Comparison of ENCODE assay signal across 25 cellular contexts in genomic region chr7:28802450-28802849, GRCh38.
DNase-seq lines count a peak whose midpoint lies in the region; ATAC-seq, FAIRE-seq and TF ChIP-seq lines count a peak whose summit lies in the region.
"Had no signal": no experiment of that assay in that cellular context is flagged by ENCODE, and none has a peak within 500 bp of the region (broad histone marks: within the 10 kb centered on the region; RNA-seq: fewer than 3 reads in every experiment).

No MANE protein-coding gene starts in this region.

- no peak overlapping the region for H3K27ac Mint-ChIP-seq in astrocyte (ENCODE audit: unreplicated experiment)
- H3K27ac Mint-ChIP-seq: CD14-positive monocyte had no signal

- TF ChIP-seq EP300 in A549 (IDR thresholded peaks at IDR 0.05) = no peak
- no peak for TF ChIP-seq EP300 in tibial nerve (IDR thresholded peaks at IDR 0.05)

- ATAC-seq in A549 (no peak), GM18867 (IDR thresholded peaks at IDR 0.05; ENCODE audit: unreplicated experiment) (no peak)
- ATAC-seq: PC-3 had no signal

- H3K9me3 ChIP-seq in A549 (no peaks in the 10 kb centered on the region), astrocyte (ENCODE audit: insufficient read depth, low read depth, low read length) (no peaks in the 10 kb centered on the region), tibial nerve (no peaks in the 10 kb centered on the region)
- H3K9me3 ChIP-seq: HAP-1, MG63, SJCRH30 had no signal

- H3K4me3 Mint-ChIP-seq in astrocyte (ENCODE audit: unreplicated experiment) = no peak overlapping the region
- H3K4me3 Mint-ChIP-seq: CD14-positive monocyte had no signal

- no peak overlapping the region for H3K4me3 ChIP-seq in A549
- H3K4me3 ChIP-seq in astrocyte (ENCODE audit: insufficient read depth, low read depth, low read length) = no peak overlapping the region
- H3K4me3 ChIP-seq in tibial nerve = no peak overlapping the region
- H3K4me3 ChIP-seq: HAP-1, MG63, SJCRH30 had no signal

- POLR2A ChIA-PET in A549 (lab: Yijun Ruan, JAX) = no interaction called here

- H3K27ac ChIP-seq in A549 = no peak overlapping the region
- H3K27ac ChIP-seq in astrocyte (ENCODE audit: low read depth, low read length) = no peak overlapping the region
- no peak overlapping the region for H3K27ac ChIP-seq in tibial nerve
- H3K27ac ChIP-seq: HL-60, SJCRH30 had no signal

- WGBS in A549 (ENCODE audit: missing lambda C conversion rate) = 60% methylated on average over 5 of the region's 5 CpGs
- WGBS in tibial nerve, 2 donors = 78 to 80% methylated on average over 5 of the region's 5 CpGs

- H4K20me1 ChIP-seq in astrocyte (ENCODE audit: insufficient read depth, low read length) = no peaks in the 10 kb centered on the region

- no peak for DNase-seq in A549 (ENCODE audit: low read depth in 1 of 2, low spot score in 1 of 2)
- DNase-seq in EL = peak; percentile 13
- peak; percentile 77 for DNase-seq in astrocyte (ENCODE audit: low read depth)
- DNase-seq in NCI-H2227 treated with DMSO at 0.1 percent for 48 hours (lab: John Stamatoyannopoulos, UW) = no peak
- DNase-seq in tibial nerve (ENCODE audit: low spot score in 2 of 2) = no peak
- no peak for DNase-seq in ecto neural progenitor cell (ENCODE audit: low spot score)
- DNase-seq: AML-193, DND-41, GDM1, IMR-90, MG63, NCI-H1092 treated with DMSO at 0.1 percent for 48 hours, NCI-H187, NCI-H2107, NCI-H345, NCI-H524 treated with DMSO at 0.1 percent for 48 hours, PC-3, SJCRH30 had no signal

- TF ChIP-seq RAD21 in A549 (conservative IDR thresholded peaks at IDR 0.05 in 1 of 2, IDR thresholded peaks at IDR 0.05 in 1 of 2) = no peak

- no peaks in the 10 kb centered on the region for H3K4me1 ChIP-seq in A549
- H3K4me1 ChIP-seq in astrocyte (ENCODE audit: insufficient read depth, low read length) = peaks cover 15% of the 10 kb centered on the region
- H3K4me1 ChIP-seq in tibial nerve = no peaks in the 10 kb centered on the region
- H3K4me1 ChIP-seq: HAP-1, SJCRH30 had no signal

- H3K27me3 Mint-ChIP-seq in astrocyte (ENCODE audit: low read depth, unreplicated experiment) = no peaks in the 10 kb centered on the region

- H3K27me3 ChIP-seq in astrocyte (ENCODE audit: insufficient read depth, low read length) (no peaks in the 10 kb centered on the region), tibial nerve (no peaks in the 10 kb centered on the region)
- H3K27me3 ChIP-seq: MG63, SJCRH30 had no signal

- H3K36me3 ChIP-seq in astrocyte (ENCODE audit: insufficient read depth, low read length) (no peaks in the 10 kb centered on the region), tibial nerve (peaks cover 0 to 16% (median 0%) of the 10 kb centered on the region in 3 donors)
- H3K36me3 ChIP-seq: HAP-1 had no signal

- peaks cover 6% of the 10 kb centered on the region for H3K4me1 Mint-ChIP-seq in astrocyte (ENCODE audit: low read depth, unreplicated experiment)

- CTCF ChIA-PET in A549 (lab: Yijun Ruan, JAX) = interaction anchor here (1.2 kb wide), 1 partner anchor 23 kb away, joined by 3 read pairs; no protein-coding TSS in a partner anchor

- no peak overlapping the region for H3K4me2 ChIP-seq in A549
- H3K4me2 ChIP-seq in astrocyte (ENCODE audit: low read length) = no peak overlapping the region

- peaks cover 17% of the 10 kb centered on the region for H3K36me3 Mint-ChIP-seq in astrocyte (ENCODE audit: low read depth, unreplicated experiment)

- no peaks in the 10 kb centered on the region for H3K9me3 Mint-ChIP-seq in astrocyte (ENCODE audit: unreplicated experiment)

- no peaks in the 10 kb centered on the region for H3K79me2 ChIP-seq in astrocyte (ENCODE audit: insufficient read depth, low read length)

- TF ChIP-seq CTCF in A549 (IDR thresholded peaks at IDR 0.05) = no peak
- TF ChIP-seq CTCF in astrocyte (IDR thresholded peaks at IDR 0.05; ENCODE audit: insufficient read depth, low read depth, low read length) = no peak
- TF ChIP-seq CTCF in tibial nerve (IDR thresholded peaks at IDR 0.05) = no peak

- FAIRE-seq in A549 (lab: Jason Lieb, UNC) = peak; percentile 61
- FAIRE-seq in astrocyte (lab: Jason Lieb, UNC) = no peak
- FAIRE-seq: A204.1, HTR-8/SVneo had no signal

- H2AFZ ChIP-seq in astrocyte (ENCODE audit: low read depth, low read length) = no peak overlapping the region

- H3K9ac ChIP-seq in astrocyte (ENCODE audit: low read length) = no peak overlapping the region

- TF ChIP-seq POLR2A in A549 (IDR thresholded peaks at IDR 0.05; ENCODE audit: low read length) (no peak), tibial nerve (IDR thresholded peaks at IDR 0.05) (no peak)

TF ChIP-seq in A549, 52 proteins besides CTCF, POLR2A, EP300 and RAD21 (continues in another document):
- TF ChIP-seq FOSB (CRISPR knock-in tag; IDR thresholded peaks at IDR 0.05) (no peak), FOSL2 (IDR thresholded peaks at IDR 0.05) (no peak), FOSL2 (CRISPR knock-in tag; IDR thresholded peaks at IDR 0.05) (no peak), NFE2L2 (conservative IDR thresholded peaks at IDR 0.05; ENCODE audit: low read length) (no peak), RNF2 (IDR thresholded peaks at IDR 0.05; ENCODE audit: borderline replicate concordance, low read depth) (no peak), HOXB13 (CRISPR knock-in tag; IDR thresholded peaks at IDR 0.05; ENCODE audit: low read depth) (no peak), PHF8 (IDR thresholded peaks at IDR 0.05; ENCODE audit: borderline replicate concordance, low read depth) (no peak), TFCP2L1 (CRISPR knock-in tag; IDR thresholded peaks at IDR 0.05) (no peak), BHLHE40 (IDR thresholded peaks at IDR 0.05; ENCODE audit: low read depth, low read length) (no peak), REST (IDR thresholded peaks at IDR 0.05) (no peak), ZNF302 (CRISPR knock-in tag; IDR thresholded peaks at IDR 0.05) (no peak), JUN (IDR thresholded peaks at IDR 0.05) (no peak)

TF ChIP-seq in PFSK-1, 5 proteins besides CTCF, POLR2A, EP300 and RAD21:
- no peak for TF ChIP-seq TAF1 (IDR thresholded peaks at IDR 0.05; ENCODE audit: borderline replicate concordance, insufficient read depth, low read length)
- peak in 1 of 2 experiments; percentile 39; a peak in 1 of 4 replicates for TF ChIP-seq REST (IDR thresholded peaks at IDR 0.05; ENCODE audit: insufficient read depth in 1 of 2, low read depth in 2 of 2, low read length in 2 of 2)
- TF ChIP-seq SIN3A (IDR thresholded peaks at IDR 0.05; ENCODE audit: borderline replicate concordance, insufficient read depth, low read length) = 0 out of 2 replicates have a peak, but pooled peaks have one; percentile 35
- 0 out of 2 replicates have a peak, but pooled peaks have one; percentile 26 for TF ChIP-seq POLR2AphosphoS5 (IDR thresholded peaks at IDR 0.05; ENCODE audit: low read depth, low read length)

Comparison
In these comparisons a context has a peak if more than half of its experiments do, and no peak if none do; other contexts are left out.
1. DNase-seq: peak in EL (single experiment) and astrocyte (single experiment); none in A549 (0 of 2), NCI-H2227 treated with DMSO at 0.1 percent for 48 hours (single experiment), tibial nerve (0 of 2) and ecto neural progenitor cell (single experiment).